Comparison of ENCODE assay signal across 16 cellular contexts in genomic region chr7:8113184-8113583, GRCh38.
"Had no signal": no experiment of that assay in that cellular context is flagged by ENCODE, and none has a peak within 500 bp of the region (broad histone marks: within the 10 kb centered on the region; RNA-seq: fewer than 3 reads in every experiment).

No MANE protein-coding gene starts in this region.

- H3K27me3 Mint-ChIP-seq: activated CD4-positive, alpha-beta memory T cell treated with anti-CD3 and anti-CD28 coated beads, Interleukin-2, amount 10 ng/mL, durations not matched to agents 7 days and 5 days; activated T-cell treated with anti-CD3 and anti-CD28 coated beads, Interleukin-2, amount 50 U/mL, for 24 hours had no signal

- FAIRE-seq: keratinocyte had no signal

- H3K4me3 ChIP-seq: coronary artery, left lung, ovary, tibial artery, vagina had no signal

- ATAC-seq: activated naive CD4-positive, alpha-beta T cell treated with anti-CD3 and anti-CD28 coated beads, Interleukin-2, amount 50 U/mL, for 72 hours; esophagus mucosa; left lung had no signal

- H3K4me3 Mint-ChIP-seq: activated CD4-positive, alpha-beta memory T cell treated with anti-CD3 and anti-CD28 coated beads, Interleukin-2, amount 10 ng/mL, durations not matched to agents 7 days and 5 days; activated T-cell treated with anti-CD3 and anti-CD28 coated beads, Interleukin-2, amount 50 U/mL, for 24 hours had no signal

- H3K27ac Mint-ChIP-seq: activated CD4-positive, alpha-beta memory T cell treated with anti-CD3 and anti-CD28 coated beads, Interleukin-2, amount 10 ng/mL, durations not matched to agents 7 days and 5 days; activated naive CD4-positive, alpha-beta T cell treated with anti-CD3 and anti-CD28 coated beads, Interleukin-2, amount 50 U/mL, for 72 hours; activated T-cell treated with anti-CD3 and anti-CD28 coated beads, Interleukin-2, amount 50 U/mL, for 24 hours; T-helper 1 cell treated with Interleukin-12 subunit alpha and Interleukin-12 subunit beta and Interleukin-4 antibody, amounts not matched to agents 30 μg/mL and 1 μg/mL, for 36 hours had no signal

- DNase-seq: activated CD4-positive, alpha-beta memory T cell treated with anti-CD3 and anti-CD28 coated beads, Interleukin-2, amount 10 ng/mL, durations not matched to agents 7 days and 5 days; activated CD4-positive, alpha-beta T cell treated with anti-CD3 and anti-CD28 coated beads for 4 hours; activated effector memory CD4-positive, alpha-beta T cell treated with Interleukin-2 at 50 U/mL for 16 hours; activated T-cell treated with anti-CD3 and anti-CD28 coated beads, Interleukin-2, amount 50 U/mL, for 24 hours; amniotic stem cell; hippocampal formation; left lung; ovary; stimulated activated CD4-positive, alpha-beta T cell treated with anti-CD3 and anti-CD28 coated beads, Interleukin-1b, Interleukin-23, amount 100 ng/mL, for 48 hours; tibial artery had no signal

- H3K9me3 ChIP-seq: left lung, ovary, tibial artery, vagina had no signal

- H3K4me1 ChIP-seq: left lung, tibial artery, vagina had no signal

- H3K27me3 ChIP-seq: left lung, ovary, tibial artery, vagina had no signal

- H3K36me3 ChIP-seq: ovary, tibial artery, vagina had no signal

- H3K27ac ChIP-seq: coronary artery, left lung, ovary, tibial artery, vagina had no signal
